Comparison of ENCODE assay signal across 8 cellular contexts in genomic region chr17:28760987-28761562, GRCh38. TPM values are rescaled to one million over a fixed set of nuclear protein-coding genes. Genes with fewer than 3 reads are reported as not detected.
A peak's percentile ranks its signal among the peaks of the same experiment; 100 is the strongest.
DNase-seq lines count a peak whose midpoint lies in the region; ATAC-seq and TF ChIP-seq lines count a peak whose summit lies in the region.

No MANE protein-coding gene starts in this region.

- peak overlapping the region; percentile 56 for H3K27ac ChIP-seq in HL-60 (replicated peaks)
- peak overlapping the region; percentile 20 for H3K27ac ChIP-seq in psoas muscle

- no peaks in the 10 kb centered on the region for H3K9me3 Mint-ChIP-seq in naive thymus-derived CD8-positive, alpha-beta T cell

- H3K27ac Mint-ChIP-seq in T-helper 17 cell, result no peak overlapping the region
- peak overlapping the region in 2 of 10 donors; percentile 40 to 48 for H3K27ac Mint-ChIP-seq in naive thymus-derived CD8-positive, alpha-beta T cell

- peaks cover 11% of the 10 kb centered on the region for H3K4me1 Mint-ChIP-seq in T-helper 17 cell
- H3K4me1 Mint-ChIP-seq in naive thymus-derived CD8-positive, alpha-beta T cell, result peaks cover 4 to 6% (median 4%) of the 10 kb centered on the region in 4 donors

- ATAC-seq in psoas muscle (peak; percentile 71 to 84 (median 80)), T-helper 17 cell (no peak), GM21825 (IDR thresholded peaks at IDR 0.05; ENCODE audit: unreplicated experiment) (no peak)
- no peak for ATAC-seq in naive thymus-derived CD8-positive, alpha-beta T cell

- no peak for TF ChIP-seq CTCF in HL-60 (IDR thresholded peaks at IDR 0.05; ENCODE audit: insufficient read depth, low read length)
- no peak for TF ChIP-seq CTCF in foreskin fibroblast (IDR thresholded peaks at IDR 0.05; ENCODE audit: low read depth, low read length)
- TF ChIP-seq CTCF in psoas muscle (IDR thresholded peaks at IDR 0.05), result no peak

- no peaks in the 10 kb centered on the region for H3K27me3 ChIP-seq in HL-60 (ENCODE audit: insufficient read depth, poor library complexity, severe bottlenecking)
- no peaks in the 10 kb centered on the region for H3K27me3 ChIP-seq in psoas muscle (ENCODE audit: insufficient read depth in 3 of 3, low read length in 2 of 3)

- DNase-seq in HL-60 (ENCODE audit: low read depth in 1 of 2, low spot score in 1 of 2), result peak in 1 of 2 experiments; percentile 90
- peak; percentile 43 for DNase-seq in RPMI7951 (ENCODE audit: low read depth)
- DNase-seq in foreskin fibroblast, result peak; percentile 65 to 90
- DNase-seq in psoas muscle, result peak; percentile 77 to 89
- no peak for DNase-seq in T-helper 17 cell
- DNase-seq in naive thymus-derived CD8-positive, alpha-beta T cell, result no peak
- no peak for DNase-seq in OCI-M2 (lab: John Stamatoyannopoulos, UW; ENCODE audit: unreplicated experiment)

- H3K36me3 ChIP-seq in psoas muscle (ENCODE audit: insufficient read depth in 1 of 2, low read depth in 1 of 2), result peaks cover 0 to 48% of the 10 kb centered on the region in 2 donors

- intact Hi-C loops in psoas muscle (cut with DNase I), result loop anchor here (5.0 to 10.0 kb wide), 4 partner anchors 46 to 136 kb away; partner anchors contain the start of genes FLOT2 (in 2 of the 2) and FAM222B (in 1 of the 2)

- 34 to 40% (median 38%) methylated on average over 7 of the region's 7 CpGs for WGBS in psoas muscle, 3 donors

- H3K4me3 Mint-ChIP-seq in T-helper 17 cell, result no peak overlapping the region
- H3K4me3 Mint-ChIP-seq in naive thymus-derived CD8-positive, alpha-beta T cell, result no peak overlapping the region

- POLR2A ChIA-PET in naive thymus-derived CD8-positive, alpha-beta T cell (lab: Charles Lee), result interaction anchor here (0.9 to 1.2 kb wide), 3 partner anchors 34 to 141 kb away, joined by 3 read pairs; partner anchors contain the start of gene DHRS13

- H3K4me3 ChIP-seq in HL-60 (replicated peaks; ENCODE audit: insufficient read depth, low read length) (no peak overlapping the region), foreskin fibroblast (ENCODE audit: low read depth in 1 of 2, low read length in 2 of 2) (no peak overlapping the region), psoas muscle (no peak overlapping the region)

- peaks cover 5% of the 10 kb centered on the region for H3K36me3 Mint-ChIP-seq in T-helper 17 cell (ENCODE audit: low read depth)
- H3K36me3 Mint-ChIP-seq in naive thymus-derived CD8-positive, alpha-beta T cell, result peaks cover 0 to 56% (median 2%) of the 10 kb centered on the region in 3 donors

- H3K4me1 ChIP-seq in psoas muscle, result peaks cover 13% of the 10 kb centered on the region

- no peaks in the 10 kb centered on the region for H3K27me3 Mint-ChIP-seq in T-helper 17 cell
- H3K27me3 Mint-ChIP-seq in naive thymus-derived CD8-positive, alpha-beta T cell, result no peaks in the 10 kb centered on the region

- no peaks in the 10 kb centered on the region for H3K9me3 ChIP-seq in psoas muscle
- H3K9me3 ChIP-seq in T-helper 17 cell (ENCODE audit: control insufficient read depth, low read length, poor library complexity, severe bottlenecking), result no peaks in the 10 kb centered on the region

RNA-seq across cellular contexts. Expression of gene TRAF4, which starts 17.3 kb away (rescaled TPM):
- 21.2 and 25.5 TPM in 2 replicates for total RNA-seq in RPMI7951 (2014; rRNA removed; shearing (Covaris generic))
- total RNA-seq in psoas muscle (1 to 10 TPM; 1.4 to 6.7 (median 2.3) TPM), T-helper 17 cell (100 to 1,000 TPM; 326 to 362 TPM)
- polyA plus RNA-seq in psoas muscle, result 1 to 10 TPM; 1.6 to 3.3 (median 2.1) TPM
- total RNA-seq in naive thymus-derived CD8-positive, alpha-beta T cell, result 10 to 100 TPM; 32.3 to 36.2 TPM
- polyA plus RNA-seq in naive thymus-derived CD8-positive, alpha-beta T cell, result 1 to 10 TPM in 2 of 3 donors, under 1 TPM in 1; 0.99 to 1.3 (median 1.0) TPM

RNA-seq across cellular contexts. Expression of gene NEK8, which starts 32.5 kb away (rescaled TPM):
- total RNA-seq in RPMI7951 (2014; rRNA removed; shearing (Covaris generic)), result 0.24 and 0.68 TPM in 2 replicates
- total RNA-seq in psoas muscle, result 1 to 10 TPM in 2 of 4 donors, under 1 TPM in 2; 0.60 to 1.5 (median 0.92) TPM
- 1 to 10 TPM in 1 of 3 donors, under 1 TPM in 2; 0.21 to 1.1 (median 0.80) TPM for polyA plus RNA-seq in psoas muscle
- total RNA-seq in T-helper 17 cell, result 1 to 10 TPM; 5.8 to 8.8 TPM
- 10 to 100 TPM; 12.8 to 15.1 TPM for total RNA-seq in naive thymus-derived CD8-positive, alpha-beta T cell
- 1 to 10 TPM; 3.2 to 4.0 (median 3.4) TPM for polyA plus RNA-seq in naive thymus-derived CD8-positive, alpha-beta T cell

RNA-seq across cellular contexts. Expression of gene TLCD1, which starts 35.0 kb away (rescaled TPM):
- 3.2 and 8.7 TPM in 2 replicates for total RNA-seq in RPMI7951 (2014; rRNA removed; shearing (Covaris generic))
- 1 to 10 TPM in 1 of 4 donors, under 1 TPM in 2, not detected in 1; 0.77 to 1.9 (median 0.88) TPM for total RNA-seq in psoas muscle
- 1 to 10 TPM in 2 of 3 donors, under 1 TPM in 1; 0.68 to 2.4 (median 1.3) TPM for polyA plus RNA-seq in psoas muscle
- 1 to 10 TPM; 1.1 to 1.4 TPM for total RNA-seq in T-helper 17 cell
- total RNA-seq in naive thymus-derived CD8-positive, alpha-beta T cell, result under 1 TPM in 1 of 2 experiments, not detected in 1; 0.88 TPM
- polyA plus RNA-seq in naive thymus-derived CD8-positive, alpha-beta T cell, result under 1 TPM in 1 of 3 donors, not detected in 2; 0.22 TPM

RNA-seq across cellular contexts. Expression of gene RPL23A, which starts 41.3 kb away (rescaled TPM):
- total RNA-seq in RPMI7951 (2014; rRNA removed; shearing (Covaris generic)), result 632 and 764 TPM in 2 replicates
- total RNA-seq in psoas muscle (1,000 to 10,000 TPM in 2 of 4 donors, 100 to 1,000 TPM in 2; 978 to 1,214 (median 1,068) TPM), T-helper 17 cell (1,000 to 10,000 TPM; 2,757 to 2,860 TPM)
- polyA plus RNA-seq in psoas muscle, result 1,000 to 10,000 TPM in 2 of 3 donors, 100 to 1,000 TPM in 1; 883 to 1,789 (median 1,153) TPM
- 1,000 to 10,000 TPM; 3,189 to 3,253 TPM for total RNA-seq in naive thymus-derived CD8-positive, alpha-beta T cell
- 1,000 to 10,000 TPM; 6,432 to 6,679 (median 6,593) TPM for polyA plus RNA-seq in naive thymus-derived CD8-positive, alpha-beta T cell

RNA-seq across cellular contexts. Expression of gene RAB34, which starts 43.4 kb away (rescaled TPM):
- 176 and 202 TPM in 2 replicates for total RNA-seq in RPMI7951 (2014; rRNA removed; shearing (Covaris generic))
- 10 to 100 TPM in 1 of 4 donors, 1 to 10 TPM in 3; 7.8 to 12.2 (median 9.1) TPM for total RNA-seq in psoas muscle
- 10 to 100 TPM in 2 of 3 donors, 1 to 10 TPM in 1; 9.1 to 21.0 (median 10.6) TPM for polyA plus RNA-seq in psoas muscle
- total RNA-seq in T-helper 17 cell, result 10 to 100 TPM in 1 of 2 donors, 1 to 10 TPM in 1; 8.3 to 24.3 TPM
- 1 to 10 TPM; 5.0 to 5.7 TPM for total RNA-seq in naive thymus-derived CD8-positive, alpha-beta T cell
- polyA plus RNA-seq in naive thymus-derived CD8-positive, alpha-beta T cell, result 10 to 100 TPM in 1 of 3 donors, 1 to 10 TPM in 2; 3.3 to 10.2 (median 7.7) TPM

Comparison
In these comparisons a context has a peak if more than half of its experiments do, and no peak if none do; other contexts are left out.
1. DNase-seq: peak in RPMI7951 (single experiment), foreskin fibroblast (2 of 2) and psoas muscle (2 of 2); none in T-helper 17 cell (0 of 3), naive thymus-derived CD8-positive, alpha-beta T cell (0 of 10) and OCI-M2 (single experiment).
2. ATAC-seq: peak in psoas muscle (4 of 4); none in T-helper 17 cell (single experiment), GM21825 (single experiment) and naive thymus-derived CD8-positive, alpha-beta T cell (0 of 2).
3. RNA of gene TRAF4, which starts 17.3 kb away (total RNA-seq): 326 to 362 TPM in T-helper 17 cell; 32.3 to 36.2 TPM in naive thymus-derived CD8-positive, alpha-beta T cell, 21.2 to 25.5 TPM in RPMI7951 and 1.4 to 6.7 TPM in psoas muscle; every median in the first group is over 4 times any median in the second.